8 cellular contexts compared by ENCODE assay signal in genomic region chr17:14926526-14927122, GRCh38.
DNase-seq lines count a peak whose midpoint lies in the region; ATAC-seq and TF ChIP-seq lines count a peak whose summit lies in the region.

No MANE protein-coding gene starts in this region.

- H3K9me3 Mint-ChIP-seq in MCF 10A (ENCODE audit: unreplicated experiment), result no peaks in the 10 kb centered on the region

- intact Hi-C loops in MCF 10A (cut with micrococcal nuclease), result loop anchor here (1.0 to 10.0 kb wide), 7 partner anchors 192 to 1589 kb away; partner anchors contain the start of gene HS3ST3B1

- H3K27ac Mint-ChIP-seq in MCF 10A (ENCODE audit: low read depth, unreplicated experiment), result no peak overlapping the region

- TF ChIP-seq CTCF in GM12865 (IDR thresholded peaks at IDR 0.05; ENCODE audit: insufficient read depth, low read depth, low read length, missing control alignments), result peak; percentile 62
- TF ChIP-seq CTCF in MCF 10A (IDR thresholded peaks at IDR 0.05; ENCODE audit: unreplicated experiment), result peak; percentile 80
- TF ChIP-seq CTCF in kidney epithelial cell (IDR thresholded peaks at IDR 0.05; ENCODE audit: insufficient read depth, low read length, poor library complexity, severe bottlenecking), result peak; percentile 82

- no peaks in the 10 kb centered on the region for H3K27me3 ChIP-seq in kidney epithelial cell (ENCODE audit: control insufficient read depth, insufficient read depth, low read length)

- no TSS peak for BruUV-seq in MCF 10A (replicated peaks; lab: Mats Ljungman, UMichigan)

- DNase-seq in GM12865 (ENCODE audit: low read depth) (peak; percentile 54), NCI-H1092 (lab: John Stamatoyannopoulos, UW) (peak; percentile 0), UCSD-AML1 (lab: John Stamatoyannopoulos, UW; ENCODE audit: unreplicated experiment) (peak; percentile 9), MCF 10A (ENCODE audit: unreplicated experiment) (peak; percentile 83), kidney epithelial cell (ENCODE audit: low read depth) (no peak)
- peak; percentile 65 for DNase-seq in stimulated activated CD4-positive, alpha-beta T cell treated with anti-CD3 and anti-CD28 coated beads, Interleukin-4, amount 100 ng/mL, for 24 hours

- no peaks in the 10 kb centered on the region for H3K4me1 Mint-ChIP-seq in MCF 10A (ENCODE audit: insufficient read depth, unreplicated experiment)

- POLR2A ChIA-PET in MCF 10A (lab: Yijun Ruan, JAX), result interaction anchor here (0.6 to 1.9 kb wide), 7 partner anchors 12 to 1329 kb away, joined by 3 to 12 read pairs (median 3); partner anchors contain the start of gene HS3ST3B1

- ATAC-seq in HG03378 (IDR thresholded peaks at IDR 0.05; ENCODE audit: unreplicated experiment), result no peak
- ATAC-seq in GM18867 (IDR thresholded peaks at IDR 0.05; ENCODE audit: unreplicated experiment), result no peak

- H3K36me3 Mint-ChIP-seq in MCF 10A (ENCODE audit: insufficient read depth, unreplicated experiment), result no peaks in the 10 kb centered on the region

- CTCF ChIA-PET in MCF 10A (lab: Yijun Ruan, JAX), result interaction anchor here (0.6 to 3.4 kb wide), 60 partner anchors 9 to 1896 kb away, joined by 3 to 30 read pairs (median 3); partner anchors contain the start of gene HS3ST3B1

- peaks cover 14% of the 10 kb centered on the region for H3K27me3 Mint-ChIP-seq in MCF 10A (ENCODE audit: insufficient read depth, unreplicated experiment)

- no peak overlapping the region for H3K4me3 ChIP-seq in GM12865 (ENCODE audit: low read depth, low read length)
- no peak overlapping the region for H3K4me3 ChIP-seq in kidney epithelial cell (ENCODE audit: low read depth, low read length)

- H3K4me3 Mint-ChIP-seq in MCF 10A (ENCODE audit: unreplicated experiment), result no peak overlapping the region

- no peaks in the 10 kb centered on the region for H3K36me3 ChIP-seq in kidney epithelial cell (ENCODE audit: control insufficient read depth, insufficient read depth, low read length)
